1 cellular context compared by ENCODE assay signal in genomic region chr22:23257889-23258825, GRCh38.
A peak's percentile ranks its signal among the peaks of the same experiment; 100 is the strongest.
TF ChIP-seq lines count a peak whose summit lies in the region.

No MANE protein-coding gene starts in this region.

TF ChIP-seq in K562, 482 proteins besides CTCF, POLR2A, EP300 and RAD21 (continued from another document):
- TF ChIP-seq HMGXB4 (CRISPR knock-in tag; IDR thresholded peaks at IDR 0.05) (0 out of 2 replicates have a peak, but pooled peaks have one; percentile 36), STAT6 (CRISPR knock-in tag; IDR thresholded peaks at IDR 0.05) (peak; percentile 41), HIVEP1 (CRISPR knock-in tag; IDR thresholded peaks at IDR 0.05) (no peak), ETV1 (tag; conservative IDR thresholded peaks at IDR 0.05; ENCODE audit: low read depth) (no peak), POU5F1 (IDR thresholded peaks at IDR 0.05; ENCODE audit: borderline replicate concordance, low read depth, low read length, partially characterized antibody) (no peak), SMC3 (conservative IDR thresholded peaks at IDR 0.05; ENCODE audit: insufficient read depth, low read depth, low read length) (0 out of 2 replicates have a peak, but pooled peaks have one; percentile 13), CREBBP (IDR thresholded peaks at IDR 0.05; ENCODE audit: low read depth, low read length) (no peak), NCOA4 (IDR thresholded peaks at IDR 0.05; ENCODE audit: partially characterized antibody) (no peak), DACH1 (IDR thresholded peaks at IDR 0.05; ENCODE audit: partially characterized antibody) (no peak), CHCHD3 (CRISPR knock-in tag; IDR thresholded peaks at IDR 0.05) (no peak), HDAC1 (IDR thresholded peaks at IDR 0.05) (no peak), MTA2 (IDR thresholded peaks at IDR 0.05; ENCODE audit: low read depth) (no peak)
